ENCODE assay signal across 1 cellular context in the genomic region with DNA sequence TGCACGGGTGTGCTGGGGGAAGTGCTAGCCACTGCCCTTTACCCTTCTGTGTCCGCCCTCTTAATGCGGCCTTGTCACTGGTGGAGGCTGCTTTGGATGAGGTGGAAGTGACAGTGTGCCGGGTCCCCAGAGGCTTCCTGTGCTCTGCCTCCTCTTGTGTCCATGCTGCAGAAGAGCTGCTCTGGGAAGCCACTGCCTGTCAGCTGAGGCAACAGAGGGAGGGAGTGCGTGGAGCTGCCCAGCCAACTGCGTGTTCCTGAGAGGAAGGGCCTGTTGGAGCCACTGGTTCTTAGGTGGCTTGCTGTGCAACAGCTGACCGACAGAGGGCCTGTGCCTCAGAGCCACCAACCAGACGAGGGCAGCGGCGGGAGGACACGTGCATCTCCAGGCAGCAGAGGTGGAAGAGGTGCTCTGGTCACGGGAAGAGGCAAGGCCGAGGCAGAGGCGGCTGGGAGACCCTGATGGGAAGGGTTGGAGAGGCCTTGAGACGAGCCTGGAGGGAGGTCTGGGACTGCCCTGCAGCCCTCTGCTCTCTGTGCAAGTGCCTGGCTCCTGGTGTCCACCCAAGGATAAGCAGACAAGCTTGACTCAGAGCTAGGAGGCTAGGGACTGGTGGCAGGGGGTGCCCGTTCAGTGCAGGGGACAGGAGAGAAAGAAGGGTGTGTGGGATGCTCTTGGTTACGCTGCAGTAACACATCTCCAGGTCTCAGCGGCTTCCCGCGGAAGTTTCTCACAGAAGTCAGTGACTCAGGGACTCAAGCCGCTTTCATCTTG.
TF ChIP-seq lines count a peak whose summit lies in the region.

No MANE protein-coding gene starts in this region.

TF ChIP-seq in HepG2, 621 proteins besides CTCF, POLR2A, EP300 and RAD21 (continues in another document):
- TF ChIP-seq REPIN1 (CRISPR knock-in tag; IDR thresholded peaks at IDR 0.05; ENCODE audit: borderline replicate concordance, low read depth) (peak; percentile 93), SMAD9 (CRISPR knock-in tag; IDR thresholded peaks at IDR 0.05) (0 out of 2 replicates have a peak, but pooled peaks have one; percentile 75), KLF11 (CRISPR knock-in tag; IDR thresholded peaks at IDR 0.05) (no peak), MEF2D (CRISPR knock-in tag; IDR thresholded peaks at IDR 0.05) (peak; percentile 79; the same call in 1 of the 2 replicates), ZNF124 (CRISPR knock-in tag; IDR thresholded peaks at IDR 0.05) (no peak), CHCHD3 (CRISPR knock-in tag; IDR thresholded peaks at IDR 0.05) (peak; percentile 99), ZNF121 (CRISPR knock-in tag; IDR thresholded peaks at IDR 0.05) (no peak), ARNTL (CRISPR knock-in tag; IDR thresholded peaks at IDR 0.05) (peak; percentile 74; the same call in 1 of the 2 replicates), ZNF317 (CRISPR knock-in tag; IDR thresholded peaks at IDR 0.05) (no peak), ZNF431 (CRISPR knock-in tag; IDR thresholded peaks at IDR 0.05; ENCODE audit: borderline replicate concordance, low read depth) (peak; percentile 77), ZNF205 (CRISPR knock-in tag; IDR thresholded peaks at IDR 0.05) (no peak), NCOA5 (CRISPR knock-in tag; IDR thresholded peaks at IDR 0.05) (no peak), CREM (IDR thresholded peaks at IDR 0.05) (no peak), CREM (CRISPR knock-in tag; IDR thresholded peaks at IDR 0.05) (no peak), ZFP1 (CRISPR knock-in tag; IDR thresholded peaks at IDR 0.05) (no peak), SMARCC2 (IDR thresholded peaks at IDR 0.05) (no peak), ATF1 (CRISPR knock-in tag; IDR thresholded peaks at IDR 0.05) (no peak), RXRA (CRISPR knock-in tag; IDR thresholded peaks at IDR 0.05) (peak; percentile 31; the same call in 1 of the 2 replicates), MTF1 (CRISPR knock-in tag; IDR thresholded peaks at IDR 0.05) (no peak), MED8 (CRISPR knock-in tag; IDR thresholded peaks at IDR 0.05; ENCODE audit: insufficient replicate concordance) (no peak), HNF4G (IDR thresholded peaks at IDR 0.05; ENCODE audit: borderline replicate concordance, low read depth, low read length) (no peak), HNF4G (CRISPR knock-in tag; IDR thresholded peaks at IDR 0.05; ENCODE audit: borderline replicate concordance, low read depth) (0 out of 2 replicates have a peak, but pooled peaks have one; percentile 25), ZC3H4 (CRISPR knock-in tag; IDR thresholded peaks at IDR 0.05; ENCODE audit: borderline replicate concordance) (no peak), ZFP36L2 (CRISPR knock-in tag; IDR thresholded peaks at IDR 0.05) (no peak)
- TF ChIP-seq, protein P1, sequence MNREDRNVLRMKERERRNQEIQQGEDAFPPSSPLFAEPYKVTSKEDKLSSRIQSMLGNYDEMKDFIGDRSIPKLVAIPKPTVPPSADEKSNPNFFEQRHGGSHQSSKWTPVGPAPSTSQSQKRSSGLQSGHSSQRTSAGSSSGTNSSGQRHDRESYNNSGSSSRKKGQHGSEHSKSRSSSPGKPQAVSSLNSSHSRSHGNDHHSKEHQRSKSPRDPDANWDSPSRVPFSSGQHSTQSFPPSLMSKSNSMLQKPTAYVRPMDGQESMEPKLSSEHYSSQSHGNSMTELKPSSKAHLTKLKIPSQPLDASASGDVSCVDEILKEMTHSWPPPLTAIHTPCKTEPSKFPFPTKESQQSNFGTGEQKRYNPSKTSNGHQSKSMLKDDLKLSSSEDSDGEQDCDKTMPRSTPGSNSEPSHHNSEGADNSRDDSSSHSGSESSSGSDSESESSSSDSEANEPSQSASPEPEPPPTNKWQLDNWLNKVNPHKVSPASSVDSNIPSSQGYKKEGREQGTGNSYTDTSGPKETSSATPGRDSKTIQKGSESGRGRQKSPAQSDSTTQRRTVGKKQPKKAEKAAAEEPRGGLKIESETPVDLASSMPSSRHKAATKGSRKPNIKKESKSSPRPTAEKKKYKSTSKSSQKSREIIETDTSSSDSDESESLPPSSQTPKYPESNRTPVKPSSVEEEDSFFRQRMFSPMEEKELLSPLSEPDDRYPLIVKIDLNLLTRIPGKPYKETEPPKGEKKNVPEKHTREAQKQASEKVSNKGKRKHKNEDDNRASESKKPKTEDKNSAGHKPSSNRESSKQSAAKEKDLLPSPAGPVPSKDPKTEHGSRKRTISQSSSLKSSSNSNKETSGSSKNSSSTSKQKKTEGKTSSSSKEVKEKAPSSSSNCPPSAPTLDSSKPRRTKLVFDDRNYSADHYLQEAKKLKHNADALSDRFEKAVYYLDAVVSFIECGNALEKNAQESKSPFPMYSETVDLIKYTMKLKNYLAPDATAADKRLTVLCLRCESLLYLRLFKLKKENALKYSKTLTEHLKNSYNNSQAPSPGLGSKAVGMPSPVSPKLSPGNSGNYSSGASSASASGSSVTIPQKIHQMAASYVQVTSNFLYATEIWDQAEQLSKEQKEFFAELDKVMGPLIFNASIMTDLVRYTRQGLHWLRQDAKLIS (CRISPR knock-in tag; IDR thresholded peaks at IDR 0.05) = no peak
- TF ChIP-seq, protein P2, sequence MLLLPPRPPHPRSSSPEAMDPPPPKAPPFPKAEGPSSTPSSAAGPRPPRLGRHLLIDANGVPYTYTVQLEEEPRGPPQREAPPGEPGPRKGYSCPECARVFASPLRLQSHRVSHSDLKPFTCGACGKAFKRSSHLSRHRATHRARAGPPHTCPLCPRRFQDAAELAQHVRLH (CRISPR knock-in tag; IDR thresholded peaks at IDR 0.05; ENCODE audit: borderline replicate concordance, low read depth) = peak; percentile 95
- TF ChIP-seq, protein P3, sequence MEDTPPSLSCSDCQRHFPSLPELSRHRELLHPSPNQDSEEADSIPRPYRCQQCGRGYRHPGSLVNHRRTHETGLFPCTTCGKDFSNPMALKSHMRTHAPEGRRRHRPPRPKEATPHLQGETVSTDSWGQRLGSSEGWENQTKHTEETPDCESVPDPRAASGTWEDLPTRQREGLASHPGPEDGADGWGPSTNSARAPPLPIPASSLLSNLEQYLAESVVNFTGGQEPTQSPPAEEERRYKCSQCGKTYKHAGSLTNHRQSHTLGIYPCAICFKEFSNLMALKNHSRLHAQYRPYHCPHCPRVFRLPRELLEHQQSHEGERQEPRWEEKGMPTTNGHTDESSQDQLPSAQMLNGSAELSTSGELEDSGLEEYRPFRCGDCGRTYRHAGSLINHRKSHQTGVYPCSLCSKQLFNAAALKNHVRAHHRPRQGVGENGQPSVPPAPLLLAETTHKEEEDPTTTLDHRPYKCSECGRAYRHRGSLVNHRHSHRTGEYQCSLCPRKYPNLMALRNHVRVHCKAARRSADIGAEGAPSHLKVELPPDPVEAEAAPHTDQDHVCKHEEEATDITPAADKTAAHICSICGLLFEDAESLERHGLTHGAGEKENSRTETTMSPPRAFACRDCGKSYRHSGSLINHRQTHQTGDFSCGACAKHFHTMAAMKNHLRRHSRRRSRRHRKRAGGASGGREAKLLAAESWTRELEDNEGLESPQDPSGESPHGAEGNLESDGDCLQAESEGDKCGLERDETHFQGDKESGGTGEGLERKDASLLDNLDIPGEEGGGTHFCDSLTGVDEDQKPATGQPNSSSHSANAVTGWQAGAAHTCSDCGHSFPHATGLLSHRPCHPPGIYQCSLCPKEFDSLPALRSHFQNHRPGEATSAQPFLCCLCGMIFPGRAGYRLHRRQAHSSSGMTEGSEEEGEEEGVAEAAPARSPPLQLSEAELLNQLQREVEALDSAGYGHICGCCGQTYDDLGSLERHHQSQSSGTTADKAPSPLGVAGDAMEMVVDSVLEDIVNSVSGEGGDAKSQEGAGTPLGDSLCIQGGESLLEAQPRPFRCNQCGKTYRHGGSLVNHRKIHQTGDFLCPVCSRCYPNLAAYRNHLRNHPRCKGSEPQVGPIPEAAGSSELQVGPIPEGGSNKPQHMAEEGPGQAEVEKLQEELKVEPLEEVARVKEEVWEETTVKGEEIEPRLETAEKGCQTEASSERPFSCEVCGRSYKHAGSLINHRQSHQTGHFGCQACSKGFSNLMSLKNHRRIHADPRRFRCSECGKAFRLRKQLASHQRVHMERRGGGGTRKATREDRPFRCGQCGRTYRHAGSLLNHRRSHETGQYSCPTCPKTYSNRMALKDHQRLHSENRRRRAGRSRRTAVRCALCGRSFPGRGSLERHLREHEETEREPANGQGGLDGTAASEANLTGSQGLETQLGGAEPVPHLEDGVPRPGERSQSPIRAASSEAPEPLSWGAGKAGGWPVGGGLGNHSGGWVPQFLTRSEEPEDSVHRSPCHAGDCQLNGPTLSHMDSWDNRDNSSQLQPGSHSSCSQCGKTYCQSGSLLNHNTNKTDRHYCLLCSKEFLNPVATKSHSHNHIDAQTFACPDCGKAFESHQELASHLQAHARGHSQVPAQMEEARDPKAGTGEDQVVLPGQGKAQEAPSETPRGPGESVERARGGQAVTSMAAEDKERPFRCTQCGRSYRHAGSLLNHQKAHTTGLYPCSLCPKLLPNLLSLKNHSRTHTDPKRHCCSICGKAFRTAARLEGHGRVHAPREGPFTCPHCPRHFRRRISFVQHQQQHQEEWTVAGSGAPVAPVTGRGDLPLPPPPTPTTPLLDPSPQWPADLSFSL (CRISPR knock-in tag; IDR thresholded peaks at IDR 0.05) = no peak
- TF ChIP-seq, protein P4, sequence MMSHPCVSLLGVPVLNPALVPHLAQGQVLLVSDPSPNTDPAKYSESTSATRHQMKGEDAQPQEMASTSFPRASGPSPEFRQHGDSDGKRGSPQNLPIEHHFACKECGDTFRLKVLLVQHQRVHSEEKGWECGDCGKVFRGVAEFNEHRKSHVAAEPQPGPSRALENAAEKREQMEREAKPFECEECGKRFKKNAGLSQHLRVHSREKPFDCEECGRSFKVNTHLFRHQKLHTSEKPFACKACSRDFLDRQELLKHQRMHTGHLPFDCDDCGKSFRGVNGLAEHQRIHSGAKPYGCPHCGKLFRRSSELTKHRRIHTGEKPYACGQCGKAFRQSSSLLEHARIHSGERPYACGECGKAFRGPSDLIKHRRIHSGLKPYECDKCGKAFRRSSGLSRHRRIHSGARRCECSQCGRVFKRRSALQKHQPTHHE (CRISPR knock-in tag; IDR thresholded peaks at IDR 0.05; ENCODE audit: borderline replicate concordance) = no peak
- TF ChIP-seq, protein P5, sequence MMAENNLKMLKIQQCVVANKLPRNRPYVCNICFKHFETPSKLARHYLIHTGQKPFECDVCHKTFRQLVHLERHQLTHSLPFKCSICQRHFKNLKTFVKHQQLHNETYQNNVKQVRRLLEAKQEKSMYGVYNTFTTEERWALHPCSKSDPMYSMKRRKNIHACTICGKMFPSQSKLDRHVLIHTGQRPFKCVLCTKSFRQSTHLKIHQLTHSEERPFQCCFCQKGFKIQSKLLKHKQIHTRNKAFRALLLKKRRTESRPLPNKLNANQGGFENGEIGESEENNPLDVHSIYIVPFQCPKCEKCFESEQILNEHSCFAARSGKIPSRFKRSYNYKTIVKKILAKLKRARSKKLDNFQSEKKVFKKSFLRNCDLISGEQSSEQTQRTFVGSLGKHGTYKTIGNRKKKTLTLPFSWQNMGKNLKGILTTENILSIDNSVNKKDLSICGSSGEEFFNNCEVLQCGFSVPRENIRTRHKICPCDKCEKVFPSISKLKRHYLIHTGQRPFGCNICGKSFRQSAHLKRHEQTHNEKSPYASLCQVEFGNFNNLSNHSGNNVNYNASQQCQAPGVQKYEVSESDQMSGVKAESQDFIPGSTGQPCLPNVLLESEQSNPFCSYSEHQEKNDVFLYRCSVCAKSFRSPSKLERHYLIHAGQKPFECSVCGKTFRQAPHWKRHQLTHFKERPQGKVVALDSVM (CRISPR knock-in tag; IDR thresholded peaks at IDR 0.05) = peak; percentile 63; the same call in 1 of the 2 replicates
- TF ChIP-seq, protein P6, sequence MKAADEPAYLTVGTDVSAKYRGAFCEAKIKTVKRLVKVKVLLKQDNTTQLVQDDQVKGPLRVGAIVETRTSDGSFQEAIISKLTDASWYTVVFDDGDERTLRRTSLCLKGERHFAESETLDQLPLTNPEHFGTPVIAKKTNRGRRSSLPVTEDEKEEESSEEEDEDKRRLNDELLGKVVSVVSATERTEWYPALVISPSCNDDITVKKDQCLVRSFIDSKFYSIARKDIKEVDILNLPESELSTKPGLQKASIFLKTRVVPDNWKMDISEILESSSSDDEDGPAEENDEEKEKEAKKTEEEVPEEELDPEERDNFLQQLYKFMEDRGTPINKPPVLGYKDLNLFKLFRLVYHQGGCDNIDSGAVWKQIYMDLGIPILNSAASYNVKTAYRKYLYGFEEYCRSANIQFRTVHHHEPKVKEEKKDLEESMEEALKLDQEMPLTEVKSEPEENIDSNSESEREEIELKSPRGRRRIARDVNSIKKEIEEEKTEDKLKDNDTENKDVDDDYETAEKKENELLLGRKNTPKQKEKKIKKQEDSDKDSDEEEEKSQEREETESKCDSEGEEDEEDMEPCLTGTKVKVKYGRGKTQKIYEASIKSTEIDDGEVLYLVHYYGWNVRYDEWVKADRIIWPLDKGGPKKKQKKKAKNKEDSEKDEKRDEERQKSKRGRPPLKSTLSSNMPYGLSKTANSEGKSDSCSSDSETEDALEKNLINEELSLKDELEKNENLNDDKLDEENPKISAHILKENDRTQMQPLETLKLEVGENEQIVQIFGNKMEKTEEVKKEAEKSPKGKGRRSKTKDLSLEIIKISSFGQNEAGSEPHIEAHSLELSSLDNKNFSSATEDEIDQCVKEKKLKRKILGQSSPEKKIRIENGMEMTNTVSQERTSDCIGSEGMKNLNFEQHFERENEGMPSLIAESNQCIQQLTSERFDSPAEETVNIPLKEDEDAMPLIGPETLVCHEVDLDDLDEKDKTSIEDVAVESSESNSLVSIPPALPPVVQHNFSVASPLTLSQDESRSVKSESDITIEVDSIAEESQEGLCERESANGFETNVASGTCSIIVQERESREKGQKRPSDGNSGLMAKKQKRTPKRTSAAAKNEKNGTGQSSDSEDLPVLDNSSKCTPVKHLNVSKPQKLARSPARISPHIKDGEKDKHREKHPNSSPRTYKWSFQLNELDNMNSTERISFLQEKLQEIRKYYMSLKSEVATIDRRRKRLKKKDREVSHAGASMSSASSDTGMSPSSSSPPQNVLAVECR (CRISPR knock-in tag; IDR thresholded peaks at IDR 0.05; ENCODE audit: borderline replicate concordance) = peak; percentile 70; the same call in 1 of the 2 replicates
- TF ChIP-seq, protein P7, sequence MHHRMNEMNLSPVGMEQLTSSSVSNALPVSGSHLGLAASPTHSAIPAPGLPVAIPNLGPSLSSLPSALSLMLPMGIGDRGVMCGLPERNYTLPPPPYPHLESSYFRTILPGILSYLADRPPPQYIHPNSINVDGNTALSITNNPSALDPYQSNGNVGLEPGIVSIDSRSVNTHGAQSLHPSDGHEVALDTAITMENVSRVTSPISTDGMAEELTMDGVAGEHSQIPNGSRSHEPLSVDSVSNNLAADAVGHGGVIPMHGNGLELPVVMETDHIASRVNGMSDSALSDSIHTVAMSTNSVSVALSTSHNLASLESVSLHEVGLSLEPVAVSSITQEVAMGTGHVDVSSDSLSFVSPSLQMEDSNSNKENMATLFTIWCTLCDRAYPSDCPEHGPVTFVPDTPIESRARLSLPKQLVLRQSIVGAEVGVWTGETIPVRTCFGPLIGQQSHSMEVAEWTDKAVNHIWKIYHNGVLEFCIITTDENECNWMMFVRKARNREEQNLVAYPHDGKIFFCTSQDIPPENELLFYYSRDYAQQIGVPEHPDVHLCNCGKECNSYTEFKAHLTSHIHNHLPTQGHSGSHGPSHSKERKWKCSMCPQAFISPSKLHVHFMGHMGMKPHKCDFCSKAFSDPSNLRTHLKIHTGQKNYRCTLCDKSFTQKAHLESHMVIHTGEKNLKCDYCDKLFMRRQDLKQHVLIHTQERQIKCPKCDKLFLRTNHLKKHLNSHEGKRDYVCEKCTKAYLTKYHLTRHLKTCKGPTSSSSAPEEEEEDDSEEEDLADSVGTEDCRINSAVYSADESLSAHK (CRISPR knock-in tag; IDR thresholded peaks at IDR 0.05; ENCODE audit: borderline replicate concordance) = 0 out of 2 replicates have a peak, but pooled peaks have one; percentile 44
